In the genomic region with DNA sequence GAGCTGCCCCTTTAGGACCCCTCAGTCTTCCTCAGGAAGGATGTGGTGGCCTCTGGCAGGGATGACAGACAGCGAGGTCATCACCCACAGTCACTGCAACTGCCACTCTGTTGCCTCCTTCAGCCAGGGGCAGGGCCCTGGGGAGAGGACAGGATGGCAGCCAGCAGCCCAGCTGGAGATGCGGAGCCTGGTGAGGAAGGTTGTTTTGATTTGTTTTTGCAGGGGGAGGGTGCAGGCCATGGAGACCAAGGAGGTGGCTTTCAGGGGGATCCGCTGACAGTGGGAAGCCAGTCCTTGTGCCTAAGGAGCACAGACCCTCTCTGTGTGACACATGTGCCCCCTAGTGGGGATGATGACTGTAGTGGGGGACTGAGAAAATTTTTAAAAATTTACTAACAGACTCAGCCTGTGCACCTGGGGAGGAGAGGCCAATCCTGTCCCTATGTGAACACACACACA, we compare ENCODE assay signal across 8 cellular contexts. TPM values are rescaled to one million over a fixed set of nuclear protein-coding genes. Genes with fewer than 3 reads are reported as not detected.
DNase-seq lines count a peak whose midpoint lies in the region; ATAC-seq and TF ChIP-seq lines count a peak whose summit lies in the region.

No MANE protein-coding gene starts in this region.

- H3K79me2 ChIP-seq in hepatocyte: no peaks in the 10 kb centered on the region

- TF ChIP-seq CTCF in hepatocyte (IDR thresholded peaks at IDR 0.05; ENCODE audit: poor library complexity): peak; percentile 67

- no peaks in the 10 kb centered on the region for H3K9me2 ChIP-seq in hepatocyte (replicated peaks; ENCODE audit: insufficient read depth)

- H3K4me3 ChIP-seq in hepatocyte (no peak overlapping the region), skeletal muscle tissue (ENCODE audit: low read length in 3 of 3) (no peak overlapping the region)

- H4K20me1 ChIP-seq in hepatocyte (ENCODE audit: insufficient read depth, poor library complexity, severe bottlenecking): no peaks in the 10 kb centered on the region

- H3K27me3 ChIP-seq in hepatocyte: no peaks in the 10 kb centered on the region
- no peaks in the 10 kb centered on the region for H3K27me3 ChIP-seq in skeletal muscle tissue (ENCODE audit: control insufficient read depth in 3 of 3, insufficient read depth in 3 of 3, low read length in 3 of 3)

- no peaks in the 10 kb centered on the region for H3K9me3 ChIP-seq in hepatocyte (ENCODE audit: low read depth)
- no peaks in the 10 kb centered on the region for H3K9me3 ChIP-seq in skeletal muscle tissue (ENCODE audit: control insufficient read depth in 3 of 3, low read length in 3 of 3)

- no peak overlapping the region for H3K27ac ChIP-seq in hepatocyte
- H3K27ac ChIP-seq in skeletal muscle tissue (ENCODE audit: low read depth, low read length): peak overlapping the region; percentile 7

- ATAC-seq in GM18517 (IDR thresholded peaks at IDR 0.05; ENCODE audit: unreplicated experiment) (no peak), GM18868 (IDR thresholded peaks at IDR 0.05; ENCODE audit: unreplicated experiment) (no peak)

- no peak overlapping the region for H2AFZ ChIP-seq in hepatocyte

- TF ChIP-seq EP300 in Ishikawa (IDR thresholded peaks at IDR 0.05; ENCODE audit: borderline replicate concordance): no peak

- DNase-seq in DMS153 treated with DMSO at 0.1 percent for 48 hours (lab: John Stamatoyannopoulos, UW; ENCODE audit: unreplicated experiment) (peak; percentile 22), SKM-1 treated with dmso at 0.1 percent for 144 hours (lab: John Stamatoyannopoulos, UW; ENCODE audit: unreplicated experiment) (peak; percentile 30), astrocyte of the hippocampus (ENCODE audit: low read depth, low spot score) (peak; percentile 75), hepatocyte (ENCODE audit: low spot score) (peak; percentile 82)

- WGBS in hepatocyte (ENCODE audit: low lambda C conversion rate, missing lambda C conversion rate): 64% methylated on average over 3 of the region's 3 CpGs

- H3K4me2 ChIP-seq in hepatocyte: peak overlapping the region; percentile 40

- H3K4me1 ChIP-seq in hepatocyte (ENCODE audit: insufficient read depth) (peaks cover 55% of the 10 kb centered on the region), skeletal muscle tissue (ENCODE audit: control insufficient read depth in 3 of 3, insufficient read depth in 3 of 3, low read length in 3 of 3) (peaks cover 57 to 70% (median 68%) of the 10 kb centered on the region in 3 donors)

- peak overlapping the region in 2 of 3 donors; percentile 42 to 45 for H3K9ac ChIP-seq in skeletal muscle tissue (ENCODE audit: low read depth in 1 of 3, low read length in 3 of 3)

- H3K36me3 ChIP-seq in hepatocyte (replicated peaks; ENCODE audit: insufficient read depth, low read depth): no peaks in the 10 kb centered on the region
- no peaks in the 10 kb centered on the region for H3K36me3 ChIP-seq in skeletal muscle tissue (ENCODE audit: control insufficient read depth in 3 of 3, insufficient read depth in 3 of 3, low read length in 3 of 3)

- TF ChIP-seq RAD21 in Ishikawa (IDR thresholded peaks at IDR 0.05; ENCODE audit: low read depth): peak; percentile 88

TF ChIP-seq in Ishikawa, 13 proteins besides CTCF, POLR2A, EP300 and RAD21:
- TF ChIP-seq TCF12 (IDR thresholded peaks at IDR 0.05; ENCODE audit: low read depth): no peak
- TF ChIP-seq, protein P1, sequence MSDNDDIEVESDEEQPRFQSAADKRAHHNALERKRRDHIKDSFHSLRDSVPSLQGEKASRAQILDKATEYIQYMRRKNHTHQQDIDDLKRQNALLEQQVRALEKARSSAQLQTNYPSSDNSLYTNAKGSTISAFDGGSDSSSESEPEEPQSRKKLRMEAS (IDR thresholded peaks at IDR 0.05): no peak
- no peak for TF ChIP-seq TAF1 (IDR thresholded peaks at IDR 0.05; ENCODE audit: low read depth)
- TF ChIP-seq CREB1 (IDR thresholded peaks at IDR 0.05; ENCODE audit: low read depth): no peak
- TF ChIP-seq TEAD4 (IDR thresholded peaks at IDR 0.05): no peak
- no peak for TF ChIP-seq CEBPB (IDR thresholded peaks at IDR 0.05)
- TF ChIP-seq FOXM1 (IDR thresholded peaks at IDR 0.05; ENCODE audit: borderline replicate concordance, low read depth): no peak
- TF ChIP-seq, protein P2, sequence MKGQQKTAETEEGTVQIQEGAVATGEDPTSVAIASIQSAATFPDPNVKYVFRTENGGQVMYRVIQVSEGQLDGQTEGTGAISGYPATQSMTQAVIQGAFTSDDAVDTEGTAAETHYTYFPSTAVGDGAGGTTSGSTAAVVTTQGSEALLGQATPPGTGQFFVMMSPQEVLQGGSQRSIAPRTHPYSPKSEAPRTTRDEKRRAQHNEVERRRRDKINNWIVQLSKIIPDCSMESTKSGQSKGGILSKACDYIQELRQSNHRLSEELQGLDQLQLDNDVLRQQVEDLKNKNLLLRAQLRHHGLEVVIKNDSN (IDR thresholded peaks at IDR 0.05): no peak
- no peak for TF ChIP-seq YY1 (IDR thresholded peaks at IDR 0.05; ENCODE audit: low read depth)
- TF ChIP-seq ZBTB7A (IDR thresholded peaks at IDR 0.05; ENCODE audit: low read depth): no peak; the same call in 1 of the 2 replicates
- no peak for TF ChIP-seq EGR1 (IDR thresholded peaks at IDR 0.05)
- TF ChIP-seq, protein P3, sequence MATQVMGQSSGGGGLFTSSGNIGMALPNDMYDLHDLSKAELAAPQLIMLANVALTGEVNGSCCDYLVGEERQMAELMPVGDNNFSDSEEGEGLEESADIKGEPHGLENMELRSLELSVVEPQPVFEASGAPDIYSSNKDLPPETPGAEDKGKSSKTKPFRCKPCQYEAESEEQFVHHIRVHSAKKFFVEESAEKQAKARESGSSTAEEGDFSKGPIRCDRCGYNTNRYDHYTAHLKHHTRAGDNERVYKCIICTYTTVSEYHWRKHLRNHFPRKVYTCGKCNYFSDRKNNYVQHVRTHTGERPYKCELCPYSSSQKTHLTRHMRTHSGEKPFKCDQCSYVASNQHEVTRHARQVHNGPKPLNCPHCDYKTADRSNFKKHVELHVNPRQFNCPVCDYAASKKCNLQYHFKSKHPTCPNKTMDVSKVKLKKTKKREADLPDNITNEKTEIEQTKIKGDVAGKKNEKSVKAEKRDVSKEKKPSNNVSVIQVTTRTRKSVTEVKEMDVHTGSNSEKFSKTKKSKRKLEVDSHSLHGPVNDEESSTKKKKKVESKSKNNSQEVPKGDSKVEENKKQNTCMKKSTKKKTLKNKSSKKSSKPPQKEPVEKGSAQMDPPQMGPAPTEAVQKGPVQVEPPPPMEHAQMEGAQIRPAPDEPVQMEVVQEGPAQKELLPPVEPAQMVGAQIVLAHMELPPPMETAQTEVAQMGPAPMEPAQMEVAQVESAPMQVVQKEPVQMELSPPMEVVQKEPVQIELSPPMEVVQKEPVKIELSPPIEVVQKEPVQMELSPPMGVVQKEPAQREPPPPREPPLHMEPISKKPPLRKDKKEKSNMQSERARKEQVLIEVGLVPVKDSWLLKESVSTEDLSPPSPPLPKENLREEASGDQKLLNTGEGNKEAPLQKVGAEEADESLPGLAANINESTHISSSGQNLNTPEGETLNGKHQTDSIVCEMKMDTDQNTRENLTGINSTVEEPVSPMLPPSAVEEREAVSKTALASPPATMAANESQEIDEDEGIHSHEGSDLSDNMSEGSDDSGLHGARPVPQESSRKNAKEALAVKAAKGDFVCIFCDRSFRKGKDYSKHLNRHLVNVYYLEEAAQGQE (IDR thresholded peaks at IDR 0.05; ENCODE audit: low read depth): no peak
- TF ChIP-seq NFIC (IDR thresholded peaks at IDR 0.05): no peak

RNA-seq across cellular contexts. Expression of a gene that starts 7.4 kb away (rescaled TPM):
- total RNA-seq in hepatocyte (2.0 and 2.7 TPM in 2 replicates), skeletal muscle tissue (0.52 TPM)
- 10.2 and 11.6 TPM in 2 replicates for polyA plus RNA-seq in hepatocyte

RNA-seq across cellular contexts. Expression of a gene that starts 9.7 kb away (rescaled TPM):
- total RNA-seq in hepatocyte (7.8 and 15.5 TPM in 2 replicates), skeletal muscle tissue (8.9 TPM)
- 13.8 and 19.2 TPM in 2 replicates for polyA plus RNA-seq in hepatocyte

RNA-seq across cellular contexts. Expression of a gene that starts 38.4 kb away (rescaled TPM):
- total RNA-seq in hepatocyte (1.4 and 2.3 TPM in 2 replicates), skeletal muscle tissue (2.6 TPM)
- 1.8 and 2.8 TPM in 2 replicates for polyA plus RNA-seq in hepatocyte

RNA-seq across cellular contexts. Expression of a gene that starts 46.0 kb away (rescaled TPM):
- total RNA-seq in hepatocyte (4.9 and 5.5 TPM in 2 replicates), skeletal muscle tissue (3.7 TPM)
- polyA plus RNA-seq in hepatocyte: 11.0 and 11.7 TPM in 2 replicates

Comparison
In these comparisons a context has a peak if more than half of its experiments do, and no peak if none do; other contexts are left out.
1. DNase-seq: peak in every context shown above with its lines; median percentile 82 in hepatocyte; 75 in astrocyte of the hippocampus; 30 in SKM-1 treated with dmso at 0.1 percent for 144 hours; 22 in DMS153 treated with DMSO at 0.1 percent for 48 hours.